Comparison of ENCODE assay signal across 16 cellular contexts in genomic region chr17:38568274-38568673, GRCh38. TPM values are rescaled to one million over a fixed set of nuclear protein-coding genes. Genes with fewer than 3 reads are reported as not detected.
DNase-seq lines count a peak whose midpoint lies in the region; ATAC-seq and TF ChIP-seq lines count a peak whose summit lies in the region.
"Had no signal": no experiment of that assay in that cellular context is flagged by ENCODE, and none has a peak within 500 bp of the region (broad histone marks: within the 10 kb centered on the region; RNA-seq: fewer than 3 reads in every experiment).

No MANE protein-coding gene starts in this region.

- peak overlapping the region; percentile 4 for H3K27ac Mint-ChIP-seq in nephron progenitor cell
- H3K27ac Mint-ChIP-seq in activated T-helper 1 cell treated with anti-CD3 and anti-CD28 coated beads, Interleukin-12 subunit alpha, Interleukin-12 subunit beta, Interleukin-2, Interleukin-4 antibody, amounts not matched to agents 30 ng/mL and 10 ng/mL and 1 ng/mL, durations not matched to agents 14 hours and 24 hours and 36 hours, result no peak overlapping the region
- H3K27ac Mint-ChIP-seq in progenitor cell of endocrine pancreas, result no peak overlapping the region
- H3K27ac Mint-ChIP-seq: IgD-negative memory B cell had no signal

- peak overlapping the region; percentile 48 for H3K4me3 Mint-ChIP-seq in nephron progenitor cell
- no peak overlapping the region for H3K4me3 Mint-ChIP-seq in activated T-helper 1 cell treated with anti-CD3 and anti-CD28 coated beads, Interleukin-12 subunit alpha, Interleukin-12 subunit beta, Interleukin-2, Interleukin-4 antibody, amounts not matched to agents 30 ng/mL and 10 ng/mL and 1 ng/mL, durations not matched to agents 14 hours and 24 hours and 36 hours
- no peak overlapping the region for H3K4me3 Mint-ChIP-seq in progenitor cell of endocrine pancreas (ENCODE audit: low read depth)
- H3K4me3 Mint-ChIP-seq: IgD-negative memory B cell had no signal

- no peaks in the 10 kb centered on the region for H3K36me3 Mint-ChIP-seq in nephron progenitor cell (ENCODE audit: low read depth)
- H3K36me3 Mint-ChIP-seq in activated T-helper 1 cell treated with anti-CD3 and anti-CD28 coated beads, Interleukin-12 subunit alpha, Interleukin-12 subunit beta, Interleukin-2, Interleukin-4 antibody, amounts not matched to agents 30 ng/mL and 10 ng/mL and 1 ng/mL, durations not matched to agents 14 hours and 24 hours and 36 hours (ENCODE audit: low read depth), result no peaks in the 10 kb centered on the region
- no peaks in the 10 kb centered on the region for H3K36me3 Mint-ChIP-seq in progenitor cell of endocrine pancreas (ENCODE audit: insufficient read depth)

- H3K27ac ChIP-seq in OCI-LY1 (ENCODE audit: low read depth, low read length, poor library complexity, severe bottlenecking) (no peak overlapping the region), cingulate gyrus (ENCODE audit: low read depth, low read length) (peak overlapping the region; percentile 98), testis (no peak overlapping the region)
- H3K27ac ChIP-seq: A549, SK-N-MC had no signal

- H2AFZ ChIP-seq in OCI-LY1 (ENCODE audit: low read length), result no peak overlapping the region

- peak; percentile 11; the same call in 1 of the 2 replicates for TF ChIP-seq CTCF in OCI-LY1 (IDR thresholded peaks at IDR 0.05; ENCODE audit: low read length)
- no peak for TF ChIP-seq CTCF in nephron progenitor cell (IDR thresholded peaks at IDR 0.05)
- no peak for TF ChIP-seq CTCF in progenitor cell of endocrine pancreas (IDR thresholded peaks at IDR 0.05; ENCODE audit: unreplicated experiment)
- no peak for TF ChIP-seq CTCF in testis (IDR thresholded peaks at IDR 0.05)

- no peaks in the 10 kb centered on the region for H3K36me3 ChIP-seq in OCI-LY1 (ENCODE audit: insufficient read depth, low read length)
- H3K36me3 ChIP-seq in testis (ENCODE audit: low read depth, missing control alignments), result no peaks in the 10 kb centered on the region

- H3K9me3 Mint-ChIP-seq in nephron progenitor cell, result no peaks in the 10 kb centered on the region
- no peaks in the 10 kb centered on the region for H3K9me3 Mint-ChIP-seq in activated T-helper 1 cell treated with anti-CD3 and anti-CD28 coated beads, Interleukin-12 subunit alpha, Interleukin-12 subunit beta, Interleukin-2, Interleukin-4 antibody, amounts not matched to agents 30 ng/mL and 10 ng/mL and 1 ng/mL, durations not matched to agents 14 hours and 24 hours and 36 hours
- no peaks in the 10 kb centered on the region for H3K9me3 Mint-ChIP-seq in progenitor cell of endocrine pancreas (ENCODE audit: low read depth)
- H3K9me3 Mint-ChIP-seq: IgD-negative memory B cell had no signal

- H3K9me3 ChIP-seq in OCI-LY1 (ENCODE audit: low read length), result no peaks in the 10 kb centered on the region
- no peaks in the 10 kb centered on the region for H3K9me3 ChIP-seq in testis
- H3K9me3 ChIP-seq: A549 had no signal

- H3K27me3 Mint-ChIP-seq in nephron progenitor cell (ENCODE audit: low read depth, poor library complexity) (peaks cover 82% of the 10 kb centered on the region), progenitor cell of endocrine pancreas (peaks cover 88% of the 10 kb centered on the region)
- H3K27me3 Mint-ChIP-seq in activated T-helper 1 cell treated with anti-CD3 and anti-CD28 coated beads, Interleukin-12 subunit alpha, Interleukin-12 subunit beta, Interleukin-2, Interleukin-4 antibody, amounts not matched to agents 30 ng/mL and 10 ng/mL and 1 ng/mL, durations not matched to agents 14 hours and 24 hours and 36 hours (ENCODE audit: insufficient read depth), result peaks cover 70% of the 10 kb centered on the region

- no peak for ATAC-seq in HG03521 (IDR thresholded peaks at IDR 0.05; ENCODE audit: unreplicated experiment)
- ATAC-seq: A549, Panc1 had no signal

- no peaks in the 10 kb centered on the region for H4K20me1 ChIP-seq in OCI-LY1 (ENCODE audit: insufficient read depth, low read length)

- no peaks in the 10 kb centered on the region for H3K79me2 ChIP-seq in OCI-LY1 (ENCODE audit: insufficient read depth, low read length)

- H3K4me3 ChIP-seq in OCI-LY1 (ENCODE audit: low read depth, low read length, poor library complexity, severe bottlenecking) (no peak overlapping the region), testis (no peak overlapping the region)
- H3K4me3 ChIP-seq: A549, SK-N-MC had no signal

- H3K4me1 Mint-ChIP-seq in nephron progenitor cell (peaks cover 79% of the 10 kb centered on the region), progenitor cell of endocrine pancreas (ENCODE audit: low read depth) (peaks cover 5% of the 10 kb centered on the region)
- peaks cover 3% of the 10 kb centered on the region for H3K4me1 Mint-ChIP-seq in activated T-helper 1 cell treated with anti-CD3 and anti-CD28 coated beads, Interleukin-12 subunit alpha, Interleukin-12 subunit beta, Interleukin-2, Interleukin-4 antibody, amounts not matched to agents 30 ng/mL and 10 ng/mL and 1 ng/mL, durations not matched to agents 14 hours and 24 hours and 36 hours (ENCODE audit: low read depth)

- H3K27me3 ChIP-seq in OCI-LY1 (ENCODE audit: insufficient read depth, low read length), result no peaks in the 10 kb centered on the region; the same call in 1 of the 2 replicates
- no peaks in the 10 kb centered on the region for H3K27me3 ChIP-seq in testis

- H3K4me2 ChIP-seq in OCI-LY1 (ENCODE audit: low read length), result no peak overlapping the region
- H3K4me2 ChIP-seq: A549 had no signal

- intact Hi-C loops in activated T-helper 1 cell treated with anti-CD3 and anti-CD28 coated beads, Interleukin-12 subunit alpha, Interleukin-12 subunit beta, Interleukin-2, Interleukin-4 antibody, amounts not matched to agents 30 ng/mL and 10 ng/mL and 1 ng/mL, durations not matched to agents 14 hours and 24 hours and 36 hours (cut with micrococcal nuclease), result loop anchor here (10.0 kb wide), 1 partner anchor 1623 kb away; the partner anchor contains the start of gene AATF
- intact Hi-C loops in testis (cut with DNase I; ENCODE audit: low total_unique reads), result no loop called here

- H3K9ac ChIP-seq in OCI-LY1 (ENCODE audit: low read length), result no peak overlapping the region

- no peaks in the 10 kb centered on the region for H3K4me1 ChIP-seq in OCI-LY1 (ENCODE audit: insufficient read depth, low read length, severe bottlenecking)
- peaks cover 17% of the 10 kb centered on the region for H3K4me1 ChIP-seq in testis

- WGBS in testis, 2 donors, result 81 to 90% methylated on average over 6 of the region's 6 CpGs

- TF ChIP-seq POLR2A in testis (IDR thresholded peaks at IDR 0.05), result no peak

- DNase-seq in ELF-1 (ENCODE audit: low read depth, low spot score), result peak; percentile 47
- no peak for DNase-seq in nephron progenitor cell
- no peak for DNase-seq in activated T-helper 1 cell treated with anti-CD3 and anti-CD28 coated beads, Interleukin-12 subunit alpha, Interleukin-12 subunit beta, Interleukin-2, Interleukin-4 antibody, amounts not matched to agents 30 ng/mL and 10 ng/mL and 1 ng/mL, durations not matched to agents 14 hours and 24 hours and 36 hours (ENCODE audit: low spot score)
- DNase-seq in progenitor cell of endocrine pancreas (ENCODE audit: low spot score, unreplicated experiment), result no peak
- DNase-seq in testis, result no peak
- DNase-seq: NCI-H1105 treated with DMSO at 0.1 percent for 48 hours, NCI-H187, NCI-H2171 treated with DMSO at 0.1 percent for 48 hours, Right ventricle myocardium superior had no signal

- H3K9me2 ChIP-seq in OCI-LY1 (ENCODE audit: low read depth, low read length), result no peaks in the 10 kb centered on the region

- no peaks in the 10 kb centered on the region for H3F3A ChIP-seq in OCI-LY1 (ENCODE audit: insufficient read depth, low read length)

RNA-seq across cellular contexts. Expression of gene SRCIN1, which starts 37.5 kb away (rescaled TPM):
- total RNA-seq in activated T-helper 1 cell treated with anti-CD3 and anti-CD28 coated beads, Interleukin-12 subunit alpha, Interleukin-12 subunit beta, Interleukin-2, Interleukin-4 antibody, amounts not matched to agents 30 ng/mL and 10 ng/mL and 1 ng/mL, durations not matched to agents 14 hours and 24 hours and 36 hours, result 0.22 and 0.44 TPM in 2 replicates
- 13.8 and 16.7 TPM in 2 replicates for total RNA-seq in progenitor cell of endocrine pancreas
- 1 to 10 TPM; 6.2 to 8.9 TPM for total RNA-seq in testis
- polyA plus RNA-seq in testis (ENCODE audit: insufficient read depth, low read depth, low replicate concordance), result 3.2 TPM
- polyA plus RNA-seq: IgD-negative memory B cell had no signal
